23 cellular contexts compared by ENCODE assay signal in genomic region chr18:75170916-75171315, GRCh38.
"Had no signal": no experiment of that assay in that cellular context is flagged by ENCODE, and none has a peak within 500 bp of the region (broad histone marks: within the 10 kb centered on the region; RNA-seq: fewer than 3 reads in every experiment).

No MANE protein-coding gene starts in this region.

- H3K27me3 ChIP-seq: gastroesophageal sphincter, pancreas, stomach, transverse colon had no signal

- H3K4me2 ChIP-seq: smooth muscle cell had no signal

- ATAC-seq: activated CD4-positive, CD25-positive, alpha-beta regulatory T cell treated with anti-CD3 and anti-CD28 coated beads, Interleukin-2, amount 50 U/mL, for 24 hours; activated naive CD8-positive, alpha-beta T cell treated with anti-CD3 and anti-CD28 coated beads, Interleukin-2, amount 50 U/mL, for 24 hours; activated T-cell treated with anti-CD3 and anti-CD28 coated beads, Interleukin-2, amount 50 U/mL, for 72 hours; esophagus mucosa; gastroesophageal sphincter; natural killer cell; sciatic nerve; stimulated activated memory B cell treated with anti-CD40 and anti-IgM and Interleukin-4, amounts not matched to agents 10 μg/mL and 1 μg/mL and 100 μg/mL, for 72 hours had no signal

- H3K4me3 Mint-ChIP-seq: activated CD4-positive, alpha-beta memory T cell treated with anti-CD3 and anti-CD28 coated beads, Interleukin-2, amount 10 ng/mL, durations not matched to agents 7 days and 5 days; activated CD4-positive, alpha-beta T cell treated with anti-CD3 and anti-CD28 coated beads, Interleukin-2, amount 10 ng/mL, durations not matched to agents 24 days and 14 days; activated naive CD8-positive, alpha-beta T cell treated with anti-CD3 and anti-CD28 coated beads, Interleukin-2, amount 50 U/mL, for 24 hours; activated T-cell treated with anti-CD3 and anti-CD28 coated beads, Interleukin-2, amount 50 U/mL, for 72 hours; dendritic cell treated with granulocyte-macrophage colony-stimulating factor and Interleukin-4, amounts not matched to agents 40 ng/mL and 50 ng/mL, for 4 days; natural killer cell; stimulated activated memory B cell treated with anti-CD40 and anti-IgM and Interleukin-4, amounts not matched to agents 10 μg/mL and 1 μg/mL and 100 μg/mL, for 72 hours had no signal

- H3K9me3 ChIP-seq: gastroesophageal sphincter, pancreas, stomach, transverse colon had no signal

- DNase-seq: activated CD4-positive, alpha-beta memory T cell treated with anti-CD3 and anti-CD28 coated beads, Interleukin-2, amount 10 ng/mL, durations not matched to agents 7 days and 5 days; activated CD4-positive, alpha-beta T cell treated with anti-CD3 and anti-CD28 coated beads, Interleukin-2, amount 10 ng/mL, durations not matched to agents 24 days and 14 days; activated gamma-delta T cell; activated naive CD4-positive, alpha-beta T cell treated with anti-CD3 and anti-CD28 coated beads, Interleukin-2, amount 50 U/mL, for 16 hours; activated naive CD8-positive, alpha-beta T cell treated with anti-CD3 and anti-CD28 coated beads, Interleukin-2, amount 50 U/mL, for 24 hours; activated T-cell treated with anti-CD3 and anti-CD28 coated beads, Interleukin-2, amount 50 U/mL, for 72 hours; effector memory CD4-positive, alpha-beta T cell; natural killer cell; pancreas; stimulated activated CD4-positive, alpha-beta T cell treated with anti-CD3 and anti-CD28 coated beads, Interleukin-15, amount 100 ng/mL, for 24 hours; stomach; transverse colon had no signal

- H3K4me1 Mint-ChIP-seq: activated CD4-positive, alpha-beta memory T cell treated with anti-CD3 and anti-CD28 coated beads, Interleukin-2, amount 10 ng/mL, durations not matched to agents 7 days and 5 days had no signal

- H3K4me3 ChIP-seq: gastroesophageal sphincter, lung, pancreas, smooth muscle cell, stomach, transverse colon had no signal

- H3K36me3 Mint-ChIP-seq: natural killer cell; stimulated activated memory B cell treated with anti-CD40 and anti-IgM and Interleukin-4, amounts not matched to agents 10 μg/mL and 1 μg/mL and 100 μg/mL, for 72 hours had no signal

- H3K27ac ChIP-seq: pancreas, transverse colon had no signal

- FAIRE-seq: endothelial cell of umbilical vein, keratinocyte, pancreas, urothelium cell line had no signal

- H3K4me1 ChIP-seq: pancreas, transverse colon had no signal

- H3K27ac Mint-ChIP-seq: activated CD4-positive, alpha-beta memory T cell treated with anti-CD3 and anti-CD28 coated beads, Interleukin-2, amount 10 ng/mL, durations not matched to agents 7 days and 5 days; activated CD4-positive, alpha-beta T cell treated with anti-CD3 and anti-CD28 coated beads, Interleukin-2, amount 10 ng/mL, durations not matched to agents 24 days and 14 days; activated naive CD8-positive, alpha-beta T cell treated with anti-CD3 and anti-CD28 coated beads, Interleukin-2, amount 50 U/mL, for 24 hours; activated T-cell treated with anti-CD3 and anti-CD28 coated beads, Interleukin-2, amount 50 U/mL, for 72 hours; dendritic cell treated with granulocyte-macrophage colony-stimulating factor and Interleukin-4, amounts not matched to agents 40 ng/mL and 50 ng/mL, for 4 days; natural killer cell; stimulated activated memory B cell treated with anti-CD40 and anti-IgM and Interleukin-4, amounts not matched to agents 10 μg/mL and 1 μg/mL and 100 μg/mL, for 72 hours had no signal

- H3K36me3 ChIP-seq: gastroesophageal sphincter, pancreas, stomach, transverse colon had no signal

- H3K9me3 Mint-ChIP-seq: activated CD4-positive, alpha-beta memory T cell treated with anti-CD3 and anti-CD28 coated beads, Interleukin-2, amount 10 ng/mL, durations not matched to agents 7 days and 5 days; activated CD4-positive, alpha-beta T cell treated with anti-CD3 and anti-CD28 coated beads, Interleukin-2, amount 10 ng/mL, durations not matched to agents 24 days and 14 days; activated naive CD8-positive, alpha-beta T cell treated with anti-CD3 and anti-CD28 coated beads, Interleukin-2, amount 50 U/mL, for 24 hours; activated T-cell treated with anti-CD3 and anti-CD28 coated beads, Interleukin-2, amount 50 U/mL, for 72 hours; dendritic cell treated with granulocyte-macrophage colony-stimulating factor and Interleukin-4, amounts not matched to agents 40 ng/mL and 50 ng/mL, for 4 days; natural killer cell; stimulated activated memory B cell treated with anti-CD40 and anti-IgM and Interleukin-4, amounts not matched to agents 10 μg/mL and 1 μg/mL and 100 μg/mL, for 72 hours had no signal
